ENCODE assay signal across 1 cellular context in the genomic region with DNA sequence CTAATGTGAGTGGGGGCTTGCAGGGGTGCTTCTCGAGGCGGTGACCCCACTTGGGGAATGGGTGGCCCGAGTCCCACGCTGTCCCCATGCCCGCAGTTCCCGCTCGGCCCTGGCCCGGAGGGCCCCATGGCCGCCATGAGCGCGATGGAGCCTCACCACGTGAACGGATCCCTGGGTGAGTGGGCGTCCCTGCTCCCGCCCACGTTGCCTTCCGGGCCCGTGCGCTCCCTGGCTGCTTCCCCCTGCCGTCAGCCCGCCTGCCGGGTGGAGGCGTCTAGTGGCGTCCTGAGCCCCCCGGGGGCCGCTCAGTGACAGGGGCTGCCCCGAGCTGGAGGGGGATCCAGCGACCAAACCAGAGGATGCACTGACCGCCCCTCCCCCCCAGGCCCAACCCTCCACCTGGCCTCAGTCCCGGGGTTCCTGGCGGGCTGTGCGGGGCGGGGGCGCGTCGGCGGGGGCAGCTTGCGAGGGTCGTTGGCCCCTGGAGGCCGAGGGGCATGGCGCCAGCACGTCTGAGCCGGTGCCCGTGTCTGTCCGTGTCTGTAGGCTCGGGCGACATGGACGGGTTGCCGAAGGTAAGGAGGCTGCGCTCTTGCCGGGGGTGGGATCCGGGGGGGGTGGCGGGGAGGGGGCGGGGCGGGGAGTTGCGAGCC.
TF ChIP-seq lines count a peak whose summit lies in the region.

No MANE protein-coding gene starts in this region.

TF ChIP-seq in K562, 482 proteins besides CTCF, POLR2A, EP300 and RAD21 (continued from another document and continues in another):
- TF ChIP-seq, protein P1, sequence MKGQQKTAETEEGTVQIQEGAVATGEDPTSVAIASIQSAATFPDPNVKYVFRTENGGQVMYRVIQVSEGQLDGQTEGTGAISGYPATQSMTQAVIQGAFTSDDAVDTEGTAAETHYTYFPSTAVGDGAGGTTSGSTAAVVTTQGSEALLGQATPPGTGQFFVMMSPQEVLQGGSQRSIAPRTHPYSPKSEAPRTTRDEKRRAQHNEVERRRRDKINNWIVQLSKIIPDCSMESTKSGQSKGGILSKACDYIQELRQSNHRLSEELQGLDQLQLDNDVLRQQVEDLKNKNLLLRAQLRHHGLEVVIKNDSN (CRISPR knock-in tag; IDR thresholded peaks at IDR 0.05) = peak; percentile 82
- TF ChIP-seq MYBL2 (IDR thresholded peaks at IDR 0.05; ENCODE audit: low read depth) (no peak), MYBL2 (CRISPR knock-in tag; IDR thresholded peaks at IDR 0.05; ENCODE audit: borderline replicate concordance) (no peak), SP1 (CRISPR knock-in tag; IDR thresholded peaks at IDR 0.05) (peak; percentile 59; the same call in 1 of the 2 replicates), FOS (IDR thresholded peaks at IDR 0.05; ENCODE audit: extremely low read depth, insufficient read length) (no peak), FUS (optimal IDR thresholded peaks at IDR 0.05; ENCODE audit: low read depth, low read length) (peak; percentile 87), MXI1 (IDR thresholded peaks at IDR 0.05; ENCODE audit: low read depth, low read length) (peak; percentile 42; the same call in 1 of the 2 replicates), ZBTB2 (IDR thresholded peaks at IDR 0.05) (0 out of 2 replicates have a peak, but pooled peaks have one; percentile 23), TCF3 (CRISPR knock-in tag; IDR thresholded peaks at IDR 0.05) (no peak), HDAC3 (IDR thresholded peaks at IDR 0.05; ENCODE audit: borderline replicate concordance, partially characterized antibody) (no peak), ZNF75A (CRISPR knock-in tag; IDR thresholded peaks at IDR 0.05) (no peak), PBX2 (CRISPR knock-in tag; IDR thresholded peaks at IDR 0.05; ENCODE audit: low read depth) (no peak), PBX2 (tag; conservative IDR thresholded peaks at IDR 0.05; ENCODE audit: low read depth) (no peak), PHB2 (IDR thresholded peaks at IDR 0.05; ENCODE audit: low read depth) (no peak), TOE1 (IDR thresholded peaks at IDR 0.05; ENCODE audit: borderline replicate concordance) (0 out of 2 replicates have a peak, but pooled peaks have one; percentile 42), TOE1 (CRISPR knock-in tag; IDR thresholded peaks at IDR 0.05; ENCODE audit: borderline replicate concordance, low read depth) (no peak), ZBTB9 (CRISPR knock-in tag; IDR thresholded peaks at IDR 0.05) (peak; percentile 11; the same call in 1 of the 2 replicates), ETV6 (IDR thresholded peaks at IDR 0.05; ENCODE audit: borderline replicate concordance in 1 of 2, low read depth in 2 of 2, low read length in 1 of 2) (no peak), ETV6 (CRISPR knock-in tag; IDR thresholded peaks at IDR 0.05; ENCODE audit: borderline replicate concordance) (peak; percentile 73; the same call in 1 of the 2 replicates), CBX5 (IDR thresholded peaks at IDR 0.05; ENCODE audit: borderline replicate concordance, low read depth) (no peak), EHMT2 (IDR thresholded peaks at IDR 0.05) (no peak), ZNF239 (CRISPR knock-in tag; IDR thresholded peaks at IDR 0.05) (no peak), TRIM24 (IDR thresholded peaks at IDR 0.05) (no peak), ZNF561 (CRISPR knock-in tag; conservative IDR thresholded peaks at IDR 0.05) (no peak), GATA2 (CRISPR knock-in tag; IDR thresholded peaks at IDR 0.05) (no peak), CREB5 (CRISPR knock-in tag; IDR thresholded peaks at IDR 0.05) (no peak), DPF2 (IDR thresholded peaks at IDR 0.05) (peak; percentile 47; the same call in 1 of the 2 replicates), RFX7 (CRISPR knock-in tag; IDR thresholded peaks at IDR 0.05) (no peak), THAP7 (CRISPR knock-in tag; IDR thresholded peaks at IDR 0.05) (no peak), ZKSCAN1 (IDR thresholded peaks at IDR 0.05; ENCODE audit: low read depth, low read length) (no peak; the same call in 1 of the 2 replicates), ZNF318 (IDR thresholded peaks at IDR 0.05; ENCODE audit: borderline replicate concordance in 1 of 2, low read depth in 1 of 2) (no peak), MCM2 (IDR thresholded peaks at IDR 0.05; ENCODE audit: low read depth) (no peak), SIRT6 (IDR thresholded peaks at IDR 0.05; ENCODE audit: low read depth, low read length) (no peak), GTF2F1 (IDR thresholded peaks at IDR 0.05; ENCODE audit: low read depth, low read length) (no peak), YY1 (IDR thresholded peaks at IDR 0.05; ENCODE audit: borderline replicate concordance in 1 of 3, control insufficient read depth in 1 of 3, extremely low read depth in 1 of 3, insufficient read depth in 3 of 3, insufficient read length in 1 of 3, insufficient replicate concordance in 2 of 3, low read depth in 1 of 3, low read length in 2 of 3) (peak; percentile 55 to 89 (median 83)), ETV5 (CRISPR knock-in tag; IDR thresholded peaks at IDR 0.05; ENCODE audit: low read depth) (no peak), STAT5B (CRISPR knock-in tag; IDR thresholded peaks at IDR 0.05) (no peak), E2F1 (CRISPR knock-in tag; IDR thresholded peaks at IDR 0.05) (no peak), KAT8 (IDR thresholded peaks at IDR 0.05; ENCODE audit: low read depth) (no peak)
- TF ChIP-seq, protein P2, sequence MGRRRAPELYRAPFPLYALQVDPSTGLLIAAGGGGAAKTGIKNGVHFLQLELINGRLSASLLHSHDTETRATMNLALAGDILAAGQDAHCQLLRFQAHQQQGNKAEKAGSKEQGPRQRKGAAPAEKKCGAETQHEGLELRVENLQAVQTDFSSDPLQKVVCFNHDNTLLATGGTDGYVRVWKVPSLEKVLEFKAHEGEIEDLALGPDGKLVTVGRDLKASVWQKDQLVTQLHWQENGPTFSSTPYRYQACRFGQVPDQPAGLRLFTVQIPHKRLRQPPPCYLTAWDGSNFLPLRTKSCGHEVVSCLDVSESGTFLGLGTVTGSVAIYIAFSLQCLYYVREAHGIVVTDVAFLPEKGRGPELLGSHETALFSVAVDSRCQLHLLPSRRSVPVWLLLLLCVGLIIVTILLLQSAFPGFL (CRISPR knock-in tag; IDR thresholded peaks at IDR 0.05) = no peak
